In genomic region chr4:139734875-139735380, GRCh38 we compare ENCODE assay signal across 8 cellular contexts.
DNase-seq lines count a peak whose midpoint lies in the region; ATAC-seq and TF ChIP-seq lines count a peak whose summit lies in the region.

No MANE protein-coding gene starts in this region.

- peak overlapping the region; percentile 42 for H3K27ac Mint-ChIP-seq in activated naive CD8-positive, alpha-beta T cell treated with anti-CD3 and anti-CD28 coated beads, Interleukin-2, amount 10 ng/mL, durations not matched to agents 7 days and 5 days
- peak overlapping the region; percentile 95 for H3K27ac Mint-ChIP-seq in glutamatergic neuron (ENCODE audit: unreplicated experiment)

- peak; percentile 61 for ATAC-seq in GM21381 (IDR thresholded peaks at IDR 0.05; ENCODE audit: unreplicated experiment)
- peak; percentile 88 for ATAC-seq in activated naive CD8-positive, alpha-beta T cell treated with anti-CD3 and anti-CD28 coated beads, Interleukin-2, amount 10 ng/mL, durations not matched to agents 7 days and 5 days (ENCODE audit: low read depth)

- H3K36me3 ChIP-seq in SJSA1 (no peaks in the 10 kb centered on the region), neutrophil (no peaks in the 10 kb centered on the region), suprapubic skin (no peaks in the 10 kb centered on the region)

- WGBS in suprapubic skin = 3% methylated on average over 12 of the region's 42 CpGs

- no peaks in the 10 kb centered on the region for H3K9me3 Mint-ChIP-seq in activated naive CD8-positive, alpha-beta T cell treated with anti-CD3 and anti-CD28 coated beads, Interleukin-2, amount 10 ng/mL, durations not matched to agents 7 days and 5 days
- peaks cover 30% of the 10 kb centered on the region for H3K9me3 Mint-ChIP-seq in glutamatergic neuron (ENCODE audit: unreplicated experiment)

- H3K9me3 ChIP-seq in SJSA1 (replicated peaks) (no peaks in the 10 kb centered on the region), neutrophil (no peaks in the 10 kb centered on the region), suprapubic skin (no peaks in the 10 kb centered on the region)

- peak; percentile 88 for TF ChIP-seq CTCF in C4-2B (conservative IDR thresholded peaks at IDR 0.05)
- no peak for TF ChIP-seq CTCF in glutamatergic neuron (IDR thresholded peaks at IDR 0.05; ENCODE audit: partially characterized antibody, unreplicated experiment)
- peak; percentile 81 for TF ChIP-seq CTCF in neutrophil (IDR thresholded peaks at IDR 0.05)
- peak; percentile 55 to 92 for TF ChIP-seq CTCF in suprapubic skin (IDR thresholded peaks at IDR 0.05)

- no peak for TF ChIP-seq POLR2A in suprapubic skin (IDR thresholded peaks at IDR 0.05)

- POLR2A ChIA-PET in activated naive CD8-positive, alpha-beta T cell treated with anti-CD3 and anti-CD28 coated beads, Interleukin-2, amount 10 ng/mL, durations not matched to agents 7 days and 5 days (lab: Charles Lee) = no interaction called here

- peak; percentile 69 for DNase-seq in M059J (ENCODE audit: low read depth)
- peak; percentile 62 to 73 for DNase-seq in SJSA1 (ENCODE audit: low read depth in 1 of 2, low spot score in 2 of 2)
- DNase-seq in activated naive CD8-positive, alpha-beta T cell treated with anti-CD3 and anti-CD28 coated beads, Interleukin-2, amount 10 ng/mL, durations not matched to agents 7 days and 5 days = peak; percentile 74
- DNase-seq in glutamatergic neuron = peak; percentile 97
- DNase-seq in suprapubic skin (ENCODE audit: low spot score in 2 of 2) = peak; percentile 89

- H3K4me1 ChIP-seq in SJSA1 (replicated peaks) (peaks cover 24% of the 10 kb centered on the region), neutrophil (ENCODE audit: control insufficient read depth in 1 of 2, insufficient read depth in 1 of 2, low read depth in 1 of 2, low read length in 1 of 2) (peaks cover 47 to 51% of the 10 kb centered on the region in 2 experiments), suprapubic skin (peaks cover 34% of the 10 kb centered on the region)

- H3K27me3 Mint-ChIP-seq in activated naive CD8-positive, alpha-beta T cell treated with anti-CD3 and anti-CD28 coated beads, Interleukin-2, amount 10 ng/mL, durations not matched to agents 7 days and 5 days = peaks cover 30% of the 10 kb centered on the region
- H3K27me3 Mint-ChIP-seq in glutamatergic neuron (ENCODE audit: unreplicated experiment) = peaks cover 20% of the 10 kb centered on the region

- H3K27me3 ChIP-seq in SJSA1 (replicated peaks) (no peaks in the 10 kb centered on the region), neutrophil (peaks cover 10% of the 10 kb centered on the region), suprapubic skin (no peaks in the 10 kb centered on the region)

- H3K36me3 Mint-ChIP-seq in activated naive CD8-positive, alpha-beta T cell treated with anti-CD3 and anti-CD28 coated beads, Interleukin-2, amount 10 ng/mL, durations not matched to agents 7 days and 5 days = no peaks in the 10 kb centered on the region
- H3K36me3 Mint-ChIP-seq in glutamatergic neuron (ENCODE audit: unreplicated experiment) = no peaks in the 10 kb centered on the region

- peak overlapping the region; percentile 30 for H3K4me3 ChIP-seq in SJSA1
- peak overlapping the region; percentile 77 to 88 for H3K4me3 ChIP-seq in neutrophil (ENCODE audit: low read depth in 1 of 2, low read length in 1 of 2)
- H3K4me3 ChIP-seq in suprapubic skin = peak overlapping the region; percentile 53

- H3K4me1 Mint-ChIP-seq in activated naive CD8-positive, alpha-beta T cell treated with anti-CD3 and anti-CD28 coated beads, Interleukin-2, amount 10 ng/mL, durations not matched to agents 7 days and 5 days = peaks cover 11% of the 10 kb centered on the region
- peaks cover 63% of the 10 kb centered on the region for H3K4me1 Mint-ChIP-seq in glutamatergic neuron (ENCODE audit: low read depth, unreplicated experiment)

- no peak for TF ChIP-seq EP300 in suprapubic skin (IDR thresholded peaks at IDR 0.05)

- H3K4me3 Mint-ChIP-seq in activated naive CD8-positive, alpha-beta T cell treated with anti-CD3 and anti-CD28 coated beads, Interleukin-2, amount 10 ng/mL, durations not matched to agents 7 days and 5 days = peak overlapping the region; percentile 80
- H3K4me3 Mint-ChIP-seq in glutamatergic neuron (ENCODE audit: unreplicated experiment) = peak overlapping the region; percentile 47

- H3K27ac ChIP-seq in C4-2B = peak overlapping the region; percentile 35
- H3K27ac ChIP-seq in SJSA1 = peak overlapping the region; percentile 10; the same call in 1 of the 2 replicates
- peak overlapping the region; percentile 50 for H3K27ac ChIP-seq in neutrophil
- H3K27ac ChIP-seq in suprapubic skin = peak overlapping the region; percentile 55

Comparison
In these comparisons a context has a peak if more than half of its experiments do, and no peak if none do; other contexts are left out.
1. Peak in every context shown above with its lines: DNase-seq, ATAC-seq, H3K4me3 ChIP-seq and H3K27ac ChIP-seq.
2. H3K4me3 ChIP-seq: peak in every context shown above with its lines; median percentile 82 in neutrophil; 53 in suprapubic skin; 30 in SJSA1.